23 cellular contexts compared by ENCODE assay signal in genomic region chr2:120993661-120994060, GRCh38.
DNase-seq lines count a peak whose midpoint lies in the region; ATAC-seq and TF ChIP-seq lines count a peak whose summit lies in the region.
"Had no signal": no experiment of that assay in that cellular context is flagged by ENCODE, and none has a peak within 500 bp of the region (broad histone marks: within the 10 kb centered on the region; RNA-seq: fewer than 3 reads in every experiment).

No MANE protein-coding gene starts in this region.

- H3K27me3 Mint-ChIP-seq in activated CD8-positive, alpha-beta memory T cell treated with anti-CD3 and anti-CD28 coated beads, Interleukin-2, amount 10 ng/mL, durations not matched to agents 7 days and 5 days = no peaks in the 10 kb centered on the region
- H3K27me3 Mint-ChIP-seq in osteocyte (ENCODE audit: unreplicated experiment) = no peaks in the 10 kb centered on the region
- peaks cover 4% of the 10 kb centered on the region for H3K27me3 Mint-ChIP-seq in activated T-helper 17 cell treated with anti-CD3 and anti-CD28 coated beads, Interleukin-2, amount 50 U/mL, for 72 hours
- H3K27me3 Mint-ChIP-seq: CD4-positive, alpha-beta T cell had no signal

- H3K36me3 ChIP-seq in spleen = peaks cover 0 to 12% (median 0%) of the 10 kb centered on the region in 6 donors
- H3K36me3 ChIP-seq: BE2C, MG63 had no signal

- CTCF ChIA-PET in activated CD8-positive, alpha-beta memory T cell treated with anti-CD3 and anti-CD28 coated beads, Interleukin-2, amount 10 ng/mL, durations not matched to agents 7 days and 5 days (lab: Charles Lee) = no interaction called here

- WGBS in spleen, 5 donors = 75 to 80% (median 79%) methylated on average over 9 of the region's 9 CpGs

- intact Hi-C loops in spleen (cut with DNase I; ENCODE audit: low total_unique reads) = no loop called here

- DNase-seq in activated CD8-positive, alpha-beta memory T cell treated with anti-CD3 and anti-CD28 coated beads, Interleukin-2, amount 10 ng/mL, durations not matched to agents 7 days and 5 days = peak; percentile 35
- no peak for DNase-seq in activated CD8-positive, alpha-beta memory T cell treated with anti-CD3 and anti-CD28 coated beads, Interleukin-2, amount 50 U/mL, for 48 hours
- peak; percentile 5 for DNase-seq in GM10266 (ENCODE audit: extremely low spot score)
- DNase-seq in ecto neural progenitor cell (ENCODE audit: low spot score) = peak; percentile 22
- DNase-seq in osteocyte (ENCODE audit: extremely low spot score, unreplicated experiment) = peak; percentile 71
- no peak for DNase-seq in spleen
- no peak for DNase-seq in NCI-H1092 (lab: John Stamatoyannopoulos, UW)
- DNase-seq: 8988T; ACHN; BE2C; CD4-positive, alpha-beta T cell; DMS53; GM23248; H7; KG1; MG63; NCI-H2029 treated with DMSO at 0.1 percent for 48 hours; NCI-H2227 treated with DMSO at 0.1 percent for 48 hours; NCI-H526 treated with DMSO at 0.1 percent for 48 hours; PC-9; RPMI8226; SHP77 had no signal

- no peak overlapping the region for H3K4me3 ChIP-seq in spleen
- H3K4me3 ChIP-seq: GM23248, MG63, PC-9 had no signal

- no peak for TF ChIP-seq POLR2A in spleen (IDR thresholded peaks at IDR 0.05)

- H3K27ac Mint-ChIP-seq in activated CD8-positive, alpha-beta memory T cell treated with anti-CD3 and anti-CD28 coated beads, Interleukin-2, amount 10 ng/mL, durations not matched to agents 7 days and 5 days = no peak overlapping the region
- no peak overlapping the region for H3K27ac Mint-ChIP-seq in osteocyte (ENCODE audit: unreplicated experiment)
- no peak overlapping the region for H3K27ac Mint-ChIP-seq in activated T-helper 17 cell treated with anti-CD3 and anti-CD28 coated beads, Interleukin-2, amount 50 U/mL, for 72 hours
- H3K27ac Mint-ChIP-seq: CD4-positive, alpha-beta T cell had no signal

- no peaks in the 10 kb centered on the region for H3K4me1 Mint-ChIP-seq in activated CD8-positive, alpha-beta memory T cell treated with anti-CD3 and anti-CD28 coated beads, Interleukin-2, amount 10 ng/mL, durations not matched to agents 7 days and 5 days
- peaks cover 11% of the 10 kb centered on the region for H3K4me1 Mint-ChIP-seq in osteocyte (ENCODE audit: unreplicated experiment)
- no peaks in the 10 kb centered on the region for H3K4me1 Mint-ChIP-seq in activated T-helper 17 cell treated with anti-CD3 and anti-CD28 coated beads, Interleukin-2, amount 50 U/mL, for 72 hours

- no peak overlapping the region for H3K4me3 Mint-ChIP-seq in activated CD8-positive, alpha-beta memory T cell treated with anti-CD3 and anti-CD28 coated beads, Interleukin-2, amount 10 ng/mL, durations not matched to agents 7 days and 5 days
- no peak overlapping the region for H3K4me3 Mint-ChIP-seq in osteocyte (ENCODE audit: unreplicated experiment)
- H3K4me3 Mint-ChIP-seq in activated T-helper 17 cell treated with anti-CD3 and anti-CD28 coated beads, Interleukin-2, amount 50 U/mL, for 72 hours = no peak overlapping the region
- H3K4me3 Mint-ChIP-seq: CD4-positive, alpha-beta T cell had no signal

- no peaks in the 10 kb centered on the region for H3K9me3 Mint-ChIP-seq in activated CD8-positive, alpha-beta memory T cell treated with anti-CD3 and anti-CD28 coated beads, Interleukin-2, amount 10 ng/mL, durations not matched to agents 7 days and 5 days (ENCODE audit: low read depth)
- no peaks in the 10 kb centered on the region for H3K9me3 Mint-ChIP-seq in osteocyte (ENCODE audit: unreplicated experiment)
- no peaks in the 10 kb centered on the region for H3K9me3 Mint-ChIP-seq in activated T-helper 17 cell treated with anti-CD3 and anti-CD28 coated beads, Interleukin-2, amount 50 U/mL, for 72 hours
- H3K9me3 Mint-ChIP-seq: CD4-positive, alpha-beta T cell had no signal

- H3K36me3 Mint-ChIP-seq in activated CD8-positive, alpha-beta memory T cell treated with anti-CD3 and anti-CD28 coated beads, Interleukin-2, amount 10 ng/mL, durations not matched to agents 7 days and 5 days = no peaks in the 10 kb centered on the region
- peaks cover 17% of the 10 kb centered on the region for H3K36me3 Mint-ChIP-seq in osteocyte (ENCODE audit: unreplicated experiment)
- no peaks in the 10 kb centered on the region for H3K36me3 Mint-ChIP-seq in activated T-helper 17 cell treated with anti-CD3 and anti-CD28 coated beads, Interleukin-2, amount 50 U/mL, for 72 hours (ENCODE audit: low read depth)

- H3K9me3 ChIP-seq in spleen = peaks cover 0 to 7% (median 0%) of the 10 kb centered on the region in 8 donors
- H3K9me3 ChIP-seq: BE2C, MG63 had no signal

- no peak for ATAC-seq in activated CD8-positive, alpha-beta memory T cell treated with anti-CD3 and anti-CD28 coated beads, Interleukin-2, amount 10 ng/mL, durations not matched to agents 7 days and 5 days
- ATAC-seq in activated T-helper 17 cell treated with anti-CD3 and anti-CD28 coated beads, Interleukin-2, amount 50 U/mL, for 72 hours (replicated peaks) = no peak

- H3K27ac ChIP-seq in spleen = no peak overlapping the region
- H3K27ac ChIP-seq: GM23248, PC-9 had no signal

- peaks cover 0 to 4% (median 0%) of the 10 kb centered on the region in 7 donors for H3K27me3 ChIP-seq in spleen (replicated peaks in 1 of 7)
- H3K27me3 ChIP-seq: BE2C, MG63 had no signal

- TF ChIP-seq CTCF in GM10266 (IDR thresholded peaks at IDR 0.05; ENCODE audit: control insufficient read depth, insufficient read depth, low read depth, missing control alignments) (no peak), osteocyte (IDR thresholded peaks at IDR 0.05) (no peak), spleen (IDR thresholded peaks at IDR 0.05 in 8 of 11, conservative IDR thresholded peaks at IDR 0.05 in 3 of 11) (no peak)

- H3K4me1 ChIP-seq in spleen = no peaks in the 10 kb centered on the region
- H3K4me1 ChIP-seq: BE2C had no signal

Comparison
In these comparisons a context has a peak if more than half of its experiments do, and no peak if none do; other contexts are left out.
1. DNase-seq: peak in activated CD8-positive, alpha-beta memory T cell treated with anti-CD3 and anti-CD28 coated beads, Interleukin-2, amount 10 ng/mL, durations not matched to agents 7 days and 5 days (single experiment), GM10266 (single experiment), ecto neural progenitor cell (single experiment) and osteocyte (single experiment); none in activated CD8-positive, alpha-beta memory T cell treated with anti-CD3 and anti-CD28 coated beads, Interleukin-2, amount 50 U/mL, for 48 hours (single experiment), spleen (single experiment) and NCI-H1092 (single experiment).